In genomic region chr11:96114178-96115070, GRCh38 we compare ENCODE assay signal across 1 cellular context.
TF ChIP-seq lines count a peak whose summit lies in the region.

No MANE protein-coding gene starts in this region.

TF ChIP-seq in WTC11, 78 proteins besides CTCF, POLR2A, EP300 and RAD21 (continued from another document):
- TF ChIP-seq ZNF532 (CRISPR knock-in tag; IDR thresholded peaks at IDR 0.05; ENCODE audit: borderline replicate concordance), result no peak
- no peak for TF ChIP-seq FOXP4 (CRISPR knock-in tag; IDR thresholded peaks at IDR 0.05)
- no peak for TF ChIP-seq RELA (CRISPR knock-in tag; IDR thresholded peaks at IDR 0.05; ENCODE audit: borderline replicate concordance)
- TF ChIP-seq NFATC4 (CRISPR knock-in tag; IDR thresholded peaks at IDR 0.05), result no peak
- TF ChIP-seq GRHL2 (CRISPR knock-in tag; IDR thresholded peaks at IDR 0.05; ENCODE audit: insufficient replicate concordance, severe bottlenecking), result no peak
- no peak for TF ChIP-seq ZNF423 (CRISPR knock-in tag; IDR thresholded peaks at IDR 0.05)
TF ChIP-seq in WTC11: peak in this region for 0.
